16 cellular contexts compared by ENCODE assay signal in genomic region chr1:93244298-93245069, GRCh38.
"Had no signal": no experiment of that assay in that cellular context is flagged by ENCODE, and none has a peak within 500 bp of the region (broad histone marks: within the 10 kb centered on the region; RNA-seq: fewer than 3 reads in every experiment).

No MANE protein-coding gene starts in this region.

- H3K9me3 ChIP-seq: uterus had no signal

- H3K4me1 ChIP-seq: esophagus muscularis mucosa, tibial artery, upper lobe of left lung, uterus had no signal

- DNase-seq: effector memory CD8-positive, alpha-beta T cell; foreskin melanocyte; islet precursor cell; mammary epithelial cell; mucosa of descending colon; naive thymus-derived CD8-positive, alpha-beta T cell; posterior cingulate gyrus; stimulated activated CD4-positive, alpha-beta T cell treated with anti-CD3 and anti-CD28 coated beads, Interleukin-4, amount 100 ng/mL, for 1 hour; stimulated activated CD8-positive, alpha-beta memory T cell treated with anti-CD3 and anti-CD28 coated beads, Interleukin-4, amount 100 ng/mL, for 48 hours; stimulated activated naive CD8-positive, alpha-beta T cell treated with anti-CD3 and anti-CD28 coated beads, Interleukin-15, Interleukin-2, amounts not matched to agents 100 U/mL and 50 U/mL, for 24 hours; tibial artery; upper lobe of left lung; uterus had no signal

- H3K36me3 ChIP-seq: uterus had no signal

- H3K27ac ChIP-seq: epithelial cell of prostate, esophagus muscularis mucosa, neutrophil, tibial artery, upper lobe of left lung, uterus had no signal

- H3K4me3 ChIP-seq: esophagus muscularis mucosa, mucosa of descending colon, tibial artery, upper lobe of left lung, uterus had no signal

- H3K27me3 ChIP-seq: esophagus muscularis mucosa, neutrophil, tibial artery, upper lobe of left lung, uterus had no signal
